ENCODE assay signal across 9 cellular contexts in genomic region chr17:752620-753219, GRCh38. TPM values are rescaled to one million over a fixed set of nuclear protein-coding genes. Genes with fewer than 3 reads are reported as not detected.
A peak's percentile ranks its signal among the peaks of the same experiment; 100 is the strongest.
DNase-seq lines count a peak whose midpoint lies in the region; FAIRE-seq and TF ChIP-seq lines count a peak whose summit lies in the region.
"Had no signal": no experiment of that assay in that cellular context is flagged by ENCODE, and none has a peak within 500 bp of the region (broad histone marks: within the 10 kb centered on the region; RNA-seq: fewer than 3 reads in every experiment).

No MANE protein-coding gene starts in this region.

- CTCF ChIA-PET in activated naive CD4-positive, alpha-beta T cell treated with anti-CD3 and anti-CD28 coated beads, Interleukin-2, amount 10 ng/mL, durations not matched to agents 7 days and 5 days (lab: Charles Lee), result interaction anchor here (1.0 to 1.5 kb wide), 3 partner anchors 21 to 228 kb away, joined by 3 to 4 read pairs (median 3); partner anchors contain the start of genes GLOD4 and MRM3

- peak overlapping the region; percentile 69 for H3K27ac ChIP-seq in cardiac muscle cell
- H3K27ac ChIP-seq in parathyroid adenoma, result peak overlapping the region; percentile 18

- peaks cover 25% of the 10 kb centered on the region for H3K36me3 Mint-ChIP-seq in activated naive CD4-positive, alpha-beta T cell treated with anti-CD3 and anti-CD28 coated beads, Interleukin-2, amount 10 ng/mL, durations not matched to agents 7 days and 5 days

- H3K4me1 ChIP-seq in cardiac muscle cell (ENCODE audit: low read depth) (peaks cover 5% of the 10 kb centered on the region), parathyroid adenoma (peaks cover 5% of the 10 kb centered on the region)

- no peaks in the 10 kb centered on the region for H3K27me3 ChIP-seq in cardiac muscle cell
- H3K27me3 ChIP-seq in parathyroid adenoma (ENCODE audit: control insufficient read depth, insufficient read depth, low read length), result no peaks in the 10 kb centered on the region

- peak overlapping the region; percentile 97 for H2AFZ ChIP-seq in parathyroid adenoma

- H3K27ac Mint-ChIP-seq in activated naive CD4-positive, alpha-beta T cell treated with anti-CD3 and anti-CD28 coated beads, Interleukin-2, amount 10 ng/mL, durations not matched to agents 7 days and 5 days, result peak overlapping the region; percentile 92

- H3K9ac ChIP-seq in parathyroid adenoma, result peak overlapping the region; percentile 59

- H3K9me3 ChIP-seq in cardiac muscle cell (ENCODE audit: low read depth), result no peaks in the 10 kb centered on the region
- no peaks in the 10 kb centered on the region for H3K9me3 ChIP-seq in parathyroid adenoma (ENCODE audit: control insufficient read depth, low read length)

- peaks cover 4% of the 10 kb centered on the region for H3K79me2 ChIP-seq in parathyroid adenoma

- TF ChIP-seq CTCF in cardiac muscle cell (IDR thresholded peaks at IDR 0.05; ENCODE audit: low read depth, low read length), result no peak
- TF ChIP-seq CTCF in parathyroid adenoma (IDR thresholded peaks at IDR 0.05), result no peak

- H3K4me3 ChIP-seq in cardiac muscle cell (peak overlapping the region; percentile 62), parathyroid adenoma (ENCODE audit: low read depth, low read length) (peak overlapping the region; percentile 73)

- no peaks in the 10 kb centered on the region for H3K27me3 Mint-ChIP-seq in activated naive CD4-positive, alpha-beta T cell treated with anti-CD3 and anti-CD28 coated beads, Interleukin-2, amount 10 ng/mL, durations not matched to agents 7 days and 5 days

- H3K4me1 Mint-ChIP-seq in activated naive CD4-positive, alpha-beta T cell treated with anti-CD3 and anti-CD28 coated beads, Interleukin-2, amount 10 ng/mL, durations not matched to agents 7 days and 5 days, result peaks cover 33% of the 10 kb centered on the region

- no peak for FAIRE-seq in H54 (lab: Jason Lieb, UNC)
- FAIRE-seq: frontal cortex had no signal

- H3K4me3 Mint-ChIP-seq in activated naive CD4-positive, alpha-beta T cell treated with anti-CD3 and anti-CD28 coated beads, Interleukin-2, amount 10 ng/mL, durations not matched to agents 7 days and 5 days, result peak overlapping the region; percentile 95

- TF ChIP-seq POLR2A in H54 (IDR thresholded peaks at IDR 0.05; ENCODE audit: low read depth, low read length), result no peak

- DNase-seq in activated CD4-positive, alpha-beta T cell treated with anti-CD3 and anti-CD28 coated beads for 1 hour, result peak; percentile 10
- no peak for DNase-seq in activated CD4-positive, alpha-beta T cell treated with anti-CD3 and anti-CD28 coated beads, Interleukin-2, amount 50 U/mL, for 1 hour
- peak; percentile 31 for DNase-seq in LHCN-M2 (ENCODE audit: low read depth)
- no peak for DNase-seq in activated naive CD4-positive, alpha-beta T cell treated with anti-CD3 and anti-CD28 coated beads, Interleukin-2, amount 10 ng/mL, durations not matched to agents 7 days and 5 days
- peak in 1 of 2 donors; percentile 87 for DNase-seq in cardiac muscle cell (ENCODE audit: low read depth in 1 of 2, low spot score in 1 of 2)
- DNase-seq in H54 (ENCODE audit: insufficient read length, low spot score), result no peak
- no peak for DNase-seq in SK-N-DZ (ENCODE audit: low spot score)

- H3K4me2 ChIP-seq in parathyroid adenoma (ENCODE audit: low read length), result peak overlapping the region; percentile 99

- peaks cover under 1% of the 10 kb centered on the region for H3K36me3 ChIP-seq in cardiac muscle cell
- H3K36me3 ChIP-seq in parathyroid adenoma (ENCODE audit: control insufficient read depth, insufficient read depth, low read length), result no peaks in the 10 kb centered on the region

- peaks cover 5% of the 10 kb centered on the region for H3K9me3 Mint-ChIP-seq in activated naive CD4-positive, alpha-beta T cell treated with anti-CD3 and anti-CD28 coated beads, Interleukin-2, amount 10 ng/mL, durations not matched to agents 7 days and 5 days

RNA-seq across cellular contexts. Expression of gene GEMIN4, which starts 0.7 kb away (rescaled TPM):
- 20.5 and 23.0 TPM in 2 replicates for total RNA-seq in LHCN-M2 (2014; rRNA removed)
- polyA plus RNA-seq in LHCN-M2 (2012), result 14.0 TPM
- 16.4 and 24.8 TPM in 2 replicates for total RNA-seq in cardiac muscle cell
- 23.7 and 42.6 TPM in 2 replicates for polyA plus RNA-seq in cardiac muscle cell
- polyA plus RNA-seq in SK-N-DZ (2014; cell fraction: cytosol; rRNA removed), result 14.3 and 19.6 TPM in 2 replicates
- 10.7 and 13.6 TPM in 2 replicates for polyA plus RNA-seq in SK-N-DZ (2014; cell fraction: nucleus; rRNA removed)

RNA-seq across cellular contexts. Expression of gene TLCD3A, which starts 20.3 kb away (rescaled TPM):
- 20.7 and 22.7 TPM in 2 replicates for total RNA-seq in LHCN-M2 (2014; rRNA removed)
- 28.1 TPM for polyA plus RNA-seq in LHCN-M2 (2012)
- total RNA-seq in cardiac muscle cell, result 15.4 and 16.4 TPM in 2 replicates
- 20.3 and 27.0 TPM in 2 replicates for polyA plus RNA-seq in cardiac muscle cell
- polyA plus RNA-seq in SK-N-DZ (2014; cell fraction: cytosol; rRNA removed), result 11.3 and 14.6 TPM in 2 replicates
- polyA plus RNA-seq in SK-N-DZ (2014; cell fraction: nucleus; rRNA removed), result 10.8 and 18.1 TPM in 2 replicates

RNA-seq across cellular contexts. Expression of gene GLOD4, which starts 29.4 kb away (rescaled TPM):
- total RNA-seq in LHCN-M2 (2014; rRNA removed), result 88.9 and 104 TPM in 2 replicates
- 71.9 TPM for polyA plus RNA-seq in LHCN-M2 (2012)
- 85.3 and 151 TPM in 2 replicates for total RNA-seq in cardiac muscle cell
- 76.8 and 83.7 TPM in 2 replicates for polyA plus RNA-seq in cardiac muscle cell
- 187 and 222 TPM in 2 replicates for polyA plus RNA-seq in SK-N-DZ (2014; cell fraction: cytosol; rRNA removed)
- 98.0 and 116 TPM in 2 replicates for polyA plus RNA-seq in SK-N-DZ (2014; cell fraction: nucleus; rRNA removed)

RNA-seq across cellular contexts. Expression of gene MRM3, which starts 29.4 kb away (rescaled TPM):
- total RNA-seq in LHCN-M2 (2014; rRNA removed) (22.6 and 23.9 TPM in 2 replicates), cardiac muscle cell (24.8 and 26.4 TPM in 2 replicates)
- 13.1 TPM for polyA plus RNA-seq in LHCN-M2 (2012)
- polyA plus RNA-seq in cardiac muscle cell, result 28.1 and 35.7 TPM in 2 replicates
- 27.9 and 32.4 TPM in 2 replicates for polyA plus RNA-seq in SK-N-DZ (2014; cell fraction: cytosol; rRNA removed)
- polyA plus RNA-seq in SK-N-DZ (2014; cell fraction: nucleus; rRNA removed), result 15.7 and 21.7 TPM in 2 replicates

RNA-seq across cellular contexts. Expression of gene VPS53, which starts 38.1 kb away (rescaled TPM):
- 9.0 and 15.8 TPM in 2 replicates for total RNA-seq in LHCN-M2 (2014; rRNA removed)
- polyA plus RNA-seq in LHCN-M2 (2012), result 32.9 TPM
- 10.5 and 18.4 TPM in 2 replicates for total RNA-seq in cardiac muscle cell
- 18.6 and 25.5 TPM in 2 replicates for polyA plus RNA-seq in cardiac muscle cell
- polyA plus RNA-seq in SK-N-DZ (2014; cell fraction: cytosol; rRNA removed), result 4.2 and 8.1 TPM in 2 replicates
- polyA plus RNA-seq in SK-N-DZ (2014; cell fraction: nucleus; rRNA removed), result 3.5 and 13.4 TPM in 2 replicates

Comparison
In these comparisons a context has a peak if more than half of its experiments do, and no peak if none do; other contexts are left out.
1. DNase-seq: peak in activated CD4-positive, alpha-beta T cell treated with anti-CD3 and anti-CD28 coated beads for 1 hour (single experiment) and LHCN-M2 (single experiment); none in activated CD4-positive, alpha-beta T cell treated with anti-CD3 and anti-CD28 coated beads, Interleukin-2, amount 50 U/mL, for 1 hour (single experiment), activated naive CD4-positive, alpha-beta T cell treated with anti-CD3 and anti-CD28 coated beads, Interleukin-2, amount 10 ng/mL, durations not matched to agents 7 days and 5 days (single experiment), H54 (single experiment) and SK-N-DZ (single experiment).